ENCODE assay signal across 8 cellular contexts in genomic region chr18:37566479-37567060, GRCh38. TPM values are rescaled to one million over a fixed set of nuclear protein-coding genes. Genes with fewer than 3 reads are reported as not detected.
A peak's percentile ranks its signal among the peaks of the same experiment; 100 is the strongest.
DNase-seq lines count a peak whose midpoint lies in the region; ATAC-seq and TF ChIP-seq lines count a peak whose summit lies in the region.

No MANE protein-coding gene starts in this region.

- H3K27me3 ChIP-seq in hepatocyte: peaks cover 85% of the 10 kb centered on the region

- H4K20me1 ChIP-seq in hepatocyte (ENCODE audit: insufficient read depth, poor library complexity, severe bottlenecking): no peaks in the 10 kb centered on the region

- peaks cover 17% of the 10 kb centered on the region for H3K4me1 Mint-ChIP-seq in stimulated activated effector memory CD8-positive, alpha-beta T cell treated with anti-CD3 and anti-CD28 coated beads, Interleukin-12 subunit alpha, Interleukin-12 subunit beta, amount 100 ng/mL, for 72 hours

- H2AFZ ChIP-seq in hepatocyte: peak overlapping the region; percentile 78

- H3K9me3 Mint-ChIP-seq in stimulated activated effector memory CD8-positive, alpha-beta T cell treated with anti-CD3 and anti-CD28 coated beads, Interleukin-12 subunit alpha, Interleukin-12 subunit beta, amount 100 ng/mL, for 72 hours: no peaks in the 10 kb centered on the region

- no peaks in the 10 kb centered on the region for H3K9me2 ChIP-seq in hepatocyte (replicated peaks; ENCODE audit: insufficient read depth)

- H3K4me1 ChIP-seq in hepatocyte (ENCODE audit: insufficient read depth): peaks cover 14% of the 10 kb centered on the region

- peak overlapping the region; percentile 95 for H3K4me2 ChIP-seq in hepatocyte

- no peak for ATAC-seq in stimulated activated effector memory CD8-positive, alpha-beta T cell treated with anti-CD3 and anti-CD28 coated beads, Interleukin-12 subunit alpha, Interleukin-12 subunit beta, amount 100 ng/mL, for 72 hours
- no peak for ATAC-seq in GM21423 (IDR thresholded peaks at IDR 0.05; ENCODE audit: unreplicated experiment)

- H3K4me3 ChIP-seq in WI38 (ENCODE audit: low read depth, low read length): peak overlapping the region; percentile 47
- peak overlapping the region; percentile 72 for H3K4me3 ChIP-seq in hepatocyte

- H3K36me3 ChIP-seq in hepatocyte (replicated peaks; ENCODE audit: insufficient read depth, low read depth): no peaks in the 10 kb centered on the region

- H3K27ac Mint-ChIP-seq in stimulated activated effector memory CD8-positive, alpha-beta T cell treated with anti-CD3 and anti-CD28 coated beads, Interleukin-12 subunit alpha, Interleukin-12 subunit beta, amount 100 ng/mL, for 72 hours: no peak overlapping the region

- H3K9me3 ChIP-seq in hepatocyte (ENCODE audit: low read depth): no peaks in the 10 kb centered on the region

- TF ChIP-seq CTCF in WI38 (IDR thresholded peaks at IDR 0.05; ENCODE audit: low read depth, low read length) (no peak), hepatocyte (IDR thresholded peaks at IDR 0.05; ENCODE audit: poor library complexity) (no peak)

- peak overlapping the region; percentile 27 for H3K4me3 Mint-ChIP-seq in stimulated activated effector memory CD8-positive, alpha-beta T cell treated with anti-CD3 and anti-CD28 coated beads, Interleukin-12 subunit alpha, Interleukin-12 subunit beta, amount 100 ng/mL, for 72 hours

- H3K36me3 Mint-ChIP-seq in stimulated activated effector memory CD8-positive, alpha-beta T cell treated with anti-CD3 and anti-CD28 coated beads, Interleukin-12 subunit alpha, Interleukin-12 subunit beta, amount 100 ng/mL, for 72 hours: no peaks in the 10 kb centered on the region

- WGBS in hepatocyte (ENCODE audit: low lambda C conversion rate, missing lambda C conversion rate): under 1% methylated on average over 31 of the region's 51 CpGs

- H3K27ac ChIP-seq in hepatocyte: no peak overlapping the region

- DNase-seq in NCI-H1694 treated with DMSO at 0.1 percent for 48 hours (lab: John Stamatoyannopoulos, UW): peak; percentile 32
- DNase-seq in NCI-H1694 (lab: John Stamatoyannopoulos, UW): no peak
- no peak for DNase-seq in hepatocyte (ENCODE audit: low spot score)
- no peak for DNase-seq in stimulated activated effector memory CD8-positive, alpha-beta T cell treated with anti-CD3 and anti-CD28 coated beads, Interleukin-12 subunit alpha, Interleukin-12 subunit beta, amount 100 ng/mL, for 72 hours (ENCODE audit: low spot score in 2 of 2)
- no peak for DNase-seq in RPMI8226
- no peak for DNase-seq in activated effector memory CD4-positive, alpha-beta T cell treated with anti-CD3 and anti-CD28 coated beads, Interleukin-2, amount 50 U/mL, for 16 hours

- no peaks in the 10 kb centered on the region for H3K79me2 ChIP-seq in hepatocyte

RNA-seq across cellular contexts. Expression of gene CELF4, which starts 1.0 kb away (rescaled TPM):
- 1.3 and 3.2 TPM in 2 replicates for total RNA-seq in hepatocyte
- 2.4 and 2.9 TPM in 2 replicates for polyA plus RNA-seq in hepatocyte
